1 cellular context compared by ENCODE assay signal in genomic region chr11:126891556-126892217, GRCh38.
TF ChIP-seq lines count a peak whose summit lies in the region.

No MANE protein-coding gene starts in this region.

TF ChIP-seq in HEK293T, 16 proteins besides CTCF, POLR2A, EP300 and RAD21 (continued from another document):
- TF ChIP-seq, protein P1, sequence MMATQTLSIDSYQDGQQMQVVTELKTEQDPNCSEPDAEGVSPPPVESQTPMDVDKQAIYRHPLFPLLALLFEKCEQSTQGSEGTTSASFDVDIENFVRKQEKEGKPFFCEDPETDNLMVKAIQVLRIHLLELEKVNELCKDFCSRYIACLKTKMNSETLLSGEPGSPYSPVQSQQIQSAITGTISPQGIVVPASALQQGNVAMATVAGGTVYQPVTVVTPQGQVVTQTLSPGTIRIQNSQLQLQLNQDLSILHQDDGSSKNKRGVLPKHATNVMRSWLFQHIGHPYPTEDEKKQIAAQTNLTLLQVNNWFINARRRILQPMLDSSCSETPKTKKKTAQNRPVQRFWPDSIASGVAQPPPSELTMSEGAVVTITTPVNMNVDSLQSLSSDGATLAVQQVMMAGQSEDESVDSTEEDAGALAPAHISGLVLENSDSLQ (IDR thresholded peaks at IDR 0.05) = no peak
- TF ChIP-seq FOXK2 (IDR thresholded peaks at IDR 0.05) (no peak), TARDBP (IDR thresholded peaks at IDR 0.05) (no peak), SUZ12 (IDR thresholded peaks at IDR 0.05) (no peak), L3MBTL2 (conservative IDR thresholded peaks at IDR 0.05) (no peak), ZNF384 (IDR thresholded peaks at IDR 0.05) (no peak)
